ENCODE assay signal across 8 cellular contexts in genomic region chr2:240452471-240453256, GRCh38. TPM values are rescaled to one million over a fixed set of nuclear protein-coding genes. Genes with fewer than 3 reads are reported as not detected.
DNase-seq lines count a peak whose midpoint lies in the region; ATAC-seq and TF ChIP-seq lines count a peak whose summit lies in the region.

No MANE protein-coding gene starts in this region.

- peak overlapping the region; percentile 98 for H3K4me2 ChIP-seq in BLaER1

- peaks cover 4% of the 10 kb centered on the region for H3K36me3 Mint-ChIP-seq in activated T-helper 17 cell treated with anti-CD3 and anti-CD28 coated beads, Interleukin-2, amount 50 U/mL, for 72 hours (ENCODE audit: low read depth)

- no peak overlapping the region for H3K27ac Mint-ChIP-seq in activated T-helper 17 cell treated with anti-CD3 and anti-CD28 coated beads, Interleukin-2, amount 50 U/mL, for 72 hours

- H3K27ac ChIP-seq in BLaER1 (no peak overlapping the region), HUES6 (ENCODE audit: low read depth, low read length) (no peak overlapping the region)

- peaks cover 32% of the 10 kb centered on the region for H3K4me1 ChIP-seq in BLaER1
- peaks cover 54% of the 10 kb centered on the region for H3K4me1 ChIP-seq in HUES6 (ENCODE audit: control insufficient read depth, insufficient read depth, low read length)

- no peaks in the 10 kb centered on the region for H3K9me3 ChIP-seq in BLaER1
- no peaks in the 10 kb centered on the region for H3K9me3 ChIP-seq in HUES6 (ENCODE audit: control insufficient read depth, insufficient read depth, low read depth, low read length)

- peaks cover 20% of the 10 kb centered on the region for H3K27me3 Mint-ChIP-seq in activated T-helper 17 cell treated with anti-CD3 and anti-CD28 coated beads, Interleukin-2, amount 50 U/mL, for 72 hours

- H3K4me3 Mint-ChIP-seq in activated T-helper 17 cell treated with anti-CD3 and anti-CD28 coated beads, Interleukin-2, amount 50 U/mL, for 72 hours: peak overlapping the region; percentile 52

- H3K27me3 ChIP-seq in BLaER1: peaks cover 56% of the 10 kb centered on the region
- peaks cover 39% of the 10 kb centered on the region for H3K27me3 ChIP-seq in HUES6 (ENCODE audit: control insufficient read depth, insufficient read depth, low read length)

- H3K9ac ChIP-seq in BLaER1 (peak overlapping the region; percentile 64; the same call in 1 of the 2 replicates), HUES6 (ENCODE audit: low read length) (peak overlapping the region; percentile 37)

- no peak for TF ChIP-seq POLR2A in GM18505 (IDR thresholded peaks at IDR 0.05; ENCODE audit: borderline replicate concordance, extremely low read depth, insufficient read depth, insufficient read length)

- H3K9me3 Mint-ChIP-seq in activated T-helper 17 cell treated with anti-CD3 and anti-CD28 coated beads, Interleukin-2, amount 50 U/mL, for 72 hours: no peaks in the 10 kb centered on the region

- DNase-seq in head of caudate nucleus (peak in 38 of 42 donors; percentile 61 to 91 (median 78)), nucleus accumbens (lab: John Stamatoyannopoulos, UW) (peak in 36 of 56 donors; percentile 19 to 84 (median 56))
- no peak for DNase-seq in stimulated activated CD4-positive, alpha-beta T cell treated with anti-CD3 and anti-CD28 coated beads, Interleukin-2, amount 100 ng/mL, for 48 hours
- no peak for DNase-seq in stimulated activated CD4-positive, alpha-beta T cell treated with anti-CD3 and anti-CD28 coated beads, Interleukin-4, amount 100 ng/mL, for 1 hour

- H3K4me1 Mint-ChIP-seq in activated T-helper 17 cell treated with anti-CD3 and anti-CD28 coated beads, Interleukin-2, amount 50 U/mL, for 72 hours: peaks cover 4% of the 10 kb centered on the region

- H3K36me3 ChIP-seq in BLaER1: no peaks in the 10 kb centered on the region
- no peaks in the 10 kb centered on the region for H3K36me3 ChIP-seq in HUES6 (ENCODE audit: control insufficient read depth, insufficient read depth, low read length)

- intact Hi-C loops in head of caudate nucleus (cut with DNase I): no loop called here

- peaks cover 93% of the 10 kb centered on the region for H4K20me1 ChIP-seq in BLaER1

- ATAC-seq in activated T-helper 17 cell treated with anti-CD3 and anti-CD28 coated beads, Interleukin-2, amount 50 U/mL, for 72 hours (replicated peaks): peak; percentile 17
- ATAC-seq in GM18505 (IDR thresholded peaks at IDR 0.05; ENCODE audit: unreplicated experiment): no peak

- H3K4me3 ChIP-seq in BLaER1 (peak overlapping the region; percentile 78), HUES6 (ENCODE audit: low read depth, low read length) (peak overlapping the region; percentile 77)

RNA-seq across cellular contexts. Expression of gene GPC1, which starts 17.2 kb away (rescaled TPM):
- total RNA-seq in activated T-helper 17 cell treated with anti-CD3 and anti-CD28 coated beads, Interleukin-2, amount 50 U/mL, for 72 hours: 1 to 10 TPM; 4.0 to 4.6 TPM

Comparison
In these comparisons a context has a peak if more than half of its experiments do, and no peak if none do; other contexts are left out.
1. DNase-seq: peak in head of caudate nucleus (38 of 42) and nucleus accumbens (36 of 56); none in stimulated activated CD4-positive, alpha-beta T cell treated with anti-CD3 and anti-CD28 coated beads, Interleukin-2, amount 100 ng/mL, for 48 hours (0 of 2) and stimulated activated CD4-positive, alpha-beta T cell treated with anti-CD3 and anti-CD28 coated beads, Interleukin-4, amount 100 ng/mL, for 1 hour (single experiment).